In genomic region chr9:136673970-136674785, GRCh38 we compare ENCODE assay signal across 1 cellular context.
TF ChIP-seq lines count a peak whose summit lies in the region.

No MANE protein-coding gene starts in this region.

TF ChIP-seq in K562, 482 proteins besides CTCF, POLR2A, EP300 and RAD21 (continued from another document and continues in another):
- 0 out of 2 replicates have a peak, but pooled peaks have one; percentile 20 for TF ChIP-seq ZNF511 (CRISPR knock-in tag; IDR thresholded peaks at IDR 0.05)
- peak; percentile 76 for TF ChIP-seq CHD7 (IDR thresholded peaks at IDR 0.05; ENCODE audit: low read depth, low read length)
- peak; percentile 79; the same call in 1 of the 2 replicates for TF ChIP-seq CBX1 (IDR thresholded peaks at IDR 0.05; ENCODE audit: low read depth)
- no peak; the same call in 1 of the 2 replicates for TF ChIP-seq DLX4 (CRISPR knock-in tag; IDR thresholded peaks at IDR 0.05)
- TF ChIP-seq KDM1A (IDR thresholded peaks at IDR 0.05): peak; percentile 94 to 97
- TF ChIP-seq VEZF1 (CRISPR knock-in tag; IDR thresholded peaks at IDR 0.05): 0 out of 2 replicates have a peak, but pooled peaks have one; percentile 36
- TF ChIP-seq HDAC2 (IDR thresholded peaks at IDR 0.05): peak; percentile 96
- TF ChIP-seq ZBTB40 (IDR thresholded peaks at IDR 0.05): no peak
- TF ChIP-seq ZBTB40 (CRISPR knock-in tag; IDR thresholded peaks at IDR 0.05): peak; percentile 23; the same call in 1 of the 2 replicates
- no peak for TF ChIP-seq SNIP1 (IDR thresholded peaks at IDR 0.05; ENCODE audit: low read depth)
- TF ChIP-seq SUPT5H (IDR thresholded peaks at IDR 0.05): peak; percentile 60
- TF ChIP-seq NFIC (IDR thresholded peaks at IDR 0.05): peak; percentile 29; the same call in 1 of the 2 replicates
- TF ChIP-seq HNRNPL (IDR thresholded peaks at IDR 0.05; ENCODE audit: low read depth, low read length): peak; percentile 7; the same call in 1 of the 2 replicates
- TF ChIP-seq TEAD2 (tag; IDR thresholded peaks at IDR 0.05): no peak
- TF ChIP-seq POLR2B (IDR thresholded peaks at IDR 0.05; ENCODE audit: low read depth, partially characterized antibody): peak; percentile 8
- no peak for TF ChIP-seq PURB (CRISPR knock-in tag; IDR thresholded peaks at IDR 0.05; ENCODE audit: low read depth)
- TF ChIP-seq IRF9 (tag; IDR thresholded peaks at IDR 0.05): no peak
- 0 out of 2 replicates have a peak, but pooled peaks have one; percentile 19 for TF ChIP-seq ESRRA (IDR thresholded peaks at IDR 0.05; ENCODE audit: borderline replicate concordance, low read depth)
- no peak for TF ChIP-seq SMAD4 (CRISPR knock-in tag; conservative IDR thresholded peaks at IDR 0.05)
- no peak for TF ChIP-seq ZBTB11 (CRISPR knock-in tag; IDR thresholded peaks at IDR 0.05)
- no peak for TF ChIP-seq ZNF347 (CRISPR knock-in tag; IDR thresholded peaks at IDR 0.05; ENCODE audit: low read depth)
- TF ChIP-seq FOXM1 (IDR thresholded peaks at IDR 0.05; ENCODE audit: low read depth): no peak
- TF ChIP-seq FOXM1 (CRISPR knock-in tag; IDR thresholded peaks at IDR 0.05; ENCODE audit: low read depth): no peak
- TF ChIP-seq ZBTB7A (IDR thresholded peaks at IDR 0.05; ENCODE audit: borderline replicate concordance, control insufficient read depth, low read depth, low read length): peak; percentile 70
- TF ChIP-seq RBM15 (IDR thresholded peaks at IDR 0.05; ENCODE audit: insufficient read depth, low read length): no peak
